Comparison of ENCODE assay signal across 21 cellular contexts in genomic region chr2:230335864-230336506, GRCh38. TPM values are rescaled to one million over a fixed set of nuclear protein-coding genes. Genes with fewer than 3 reads are reported as not detected.
DNase-seq lines count a peak whose midpoint lies in the region; ATAC-seq and TF ChIP-seq lines count a peak whose summit lies in the region.
"Had no signal": no experiment of that assay in that cellular context is flagged by ENCODE, and none has a peak within 500 bp of the region (broad histone marks: within the 10 kb centered on the region; RNA-seq: fewer than 3 reads in every experiment).

No MANE protein-coding gene starts in this region.

- POLR2A ChIA-PET in activated CD4-positive, alpha-beta T cell treated with anti-CD3 and anti-CD28 coated beads for 36 hours (lab: Charles Lee), result no interaction called here

- H2AFZ ChIP-seq in GM23338, result peak overlapping the region; percentile 53; the same call in 1 of the 2 replicates

- no peak for TF ChIP-seq CTCF in GM23338 (conservative IDR thresholded peaks at IDR 0.05; ENCODE audit: low read depth in 2 of 2)
- no peak for TF ChIP-seq CTCF in sigmoid colon (IDR thresholded peaks at IDR 0.05)
- TF ChIP-seq CTCF in Peyer's patch (IDR thresholded peaks at IDR 0.05), result no peak

- H3K4me1 ChIP-seq in GM23338 (ENCODE audit: insufficient read depth) (0 out of 2 replicates have a peak, but pooled peaks cover 6% of the 10 kb centered on the region), sigmoid colon (no peaks in the 10 kb centered on the region), Peyer's patch (no peaks in the 10 kb centered on the region)
- H3K4me1 ChIP-seq: HAP-1 had no signal

- H3K36me3 Mint-ChIP-seq in activated CD4-positive, alpha-beta T cell treated with anti-CD3 and anti-CD28 coated beads for 36 hours (ENCODE audit: low read depth), result peaks cover 55% of the 10 kb centered on the region
- no peaks in the 10 kb centered on the region for H3K36me3 Mint-ChIP-seq in GM23338 (ENCODE audit: low read depth)
- peaks cover 38 to 60% of the 10 kb centered on the region in 2 donors for H3K36me3 Mint-ChIP-seq in activated naive CD4-positive, alpha-beta T cell treated with anti-CD3 and anti-CD28 coated beads, Interleukin-2, amount 50 U/mL, for 72 hours
- H3K36me3 Mint-ChIP-seq in natural killer cell treated with Interleukin-12 subunit alpha and Interleukin-12 subunit beta and Interleukin-15 and Interleukin-18, amount 100 ng/mL, for 72 hours, result peaks cover 42% of the 10 kb centered on the region

- no peak overlapping the region for H3K4me3 ChIP-seq in GM23338
- H3K4me3 ChIP-seq in sigmoid colon, result no peak overlapping the region
- H3K4me3 ChIP-seq in Peyer's patch, result no peak overlapping the region
- H3K4me3 ChIP-seq: BLaER1 treated with 17β-estradiol and CSF1 and Interleukin-3, amounts not matched to agents 10 nM and 100 nM; HAP-1; upper lobe of right lung had no signal

- H4K20me1 ChIP-seq in GM23338 (replicated peaks; ENCODE audit: insufficient read depth), result no peaks in the 10 kb centered on the region
- H4K20me1 ChIP-seq: BLaER1 treated with 17β-estradiol and CSF1 and Interleukin-3, amounts not matched to agents 10 nM and 100 nM had no signal

- H3K9me2 ChIP-seq in GM23338 (ENCODE audit: insufficient read depth), result no peaks in the 10 kb centered on the region

- H3K79me2 ChIP-seq in GM23338 (replicated peaks; ENCODE audit: insufficient read depth), result no peaks in the 10 kb centered on the region

- H3K4me1 Mint-ChIP-seq in activated CD4-positive, alpha-beta T cell treated with anti-CD3 and anti-CD28 coated beads for 36 hours, result peaks cover 57% of the 10 kb centered on the region
- peaks cover 3% of the 10 kb centered on the region; the same call in 2 of the 3 replicates for H3K4me1 Mint-ChIP-seq in GM23338
- H3K4me1 Mint-ChIP-seq in natural killer cell treated with Interleukin-12 subunit alpha and Interleukin-12 subunit beta and Interleukin-15 and Interleukin-18, amount 100 ng/mL, for 72 hours (ENCODE audit: low read depth in 2 of 2), result peaks cover 45 to 51% of the 10 kb centered on the region in 2 donors
- H3K4me1 Mint-ChIP-seq: endodermal cell had no signal

- WGBS in sigmoid colon, 2 donors, result 74 to 84% methylated on average over 3 of the region's 3 CpGs

- intact Hi-C loops in activated CD4-positive, alpha-beta T cell treated with anti-CD3 and anti-CD28 coated beads for 36 hours (cut with DNase I, micrococcal nuclease), result loop anchor here in 1 of 2 experiments (2.0 kb wide), 1 partner anchor 13 kb away; no protein-coding TSS in a partner anchor
- intact Hi-C loops in sigmoid colon (cut with DNase I), result no loop called here

- H3K27me3 Mint-ChIP-seq in activated CD4-positive, alpha-beta T cell treated with anti-CD3 and anti-CD28 coated beads for 36 hours, result no peaks in the 10 kb centered on the region
- H3K27me3 Mint-ChIP-seq in GM23338 (ENCODE audit: insufficient read depth, low read depth, poor library complexity), result peaks cover 1% of the 10 kb centered on the region
- no peaks in the 10 kb centered on the region for H3K27me3 Mint-ChIP-seq in natural killer cell treated with Interleukin-12 subunit alpha and Interleukin-12 subunit beta and Interleukin-15 and Interleukin-18, amount 100 ng/mL, for 72 hours

- TF ChIP-seq EP300 in sigmoid colon (IDR thresholded peaks at IDR 0.05), result no peak

- no peaks in the 10 kb centered on the region for H3K9me3 ChIP-seq in sigmoid colon
- H3K9me3 ChIP-seq in Peyer's patch, result no peaks in the 10 kb centered on the region
- H3K9me3 ChIP-seq: HAP-1, upper lobe of right lung had no signal

- CTCF ChIA-PET in activated CD4-positive, alpha-beta T cell treated with anti-CD3 and anti-CD28 coated beads for 36 hours (lab: Charles Lee), result interaction anchor here (0.5 to 1.3 kb wide), 2 partner anchors 9 to 700 kb away, joined by 3 to 4 read pairs; partner anchors contain the start of gene SP140L

- H3K4me2 ChIP-seq in GM23338, result no peak overlapping the region

- H3K27ac Mint-ChIP-seq in activated CD4-positive, alpha-beta T cell treated with anti-CD3 and anti-CD28 coated beads for 36 hours, result peak overlapping the region; percentile 82
- no peak overlapping the region for H3K27ac Mint-ChIP-seq in GM23338
- H3K27ac Mint-ChIP-seq in activated naive CD4-positive, alpha-beta T cell treated with anti-CD3 and anti-CD28 coated beads, Interleukin-2, amount 50 U/mL, for 72 hours, result peak overlapping the region; percentile 81 to 90
- H3K27ac Mint-ChIP-seq in natural killer cell treated with Interleukin-12 subunit alpha and Interleukin-12 subunit beta and Interleukin-15 and Interleukin-18, amount 100 ng/mL, for 72 hours, result peak overlapping the region; percentile 65 to 78
- H3K27ac Mint-ChIP-seq: endodermal cell had no signal

- no peak for DNase-seq in activated CD4-positive, alpha-beta T cell treated with anti-CD3 and anti-CD28 coated beads for 36 hours
- DNase-seq in activated CD4-positive, alpha-beta T cell treated with anti-CD3 and anti-CD28 coated beads, Interleukin-2, amount 50 U/mL, for 1 hour, result no peak
- DNase-seq in GM23338 (ENCODE audit: low spot score) (no peak), sigmoid colon (no peak), Peyer's patch (no peak)
- DNase-seq in activated naive CD4-positive, alpha-beta T cell treated with anti-CD3 and anti-CD28 coated beads, Interleukin-2, amount 50 U/mL, for 72 hours (ENCODE audit: low spot score in 2 of 2), result no peak
- DNase-seq in natural killer cell treated with Interleukin-12 subunit alpha and Interleukin-12 subunit beta and Interleukin-15 and Interleukin-18, amount 100 ng/mL, for 72 hours (ENCODE audit: low spot score), result no peak
- DNase-seq: anterior cingulate cortex; DMS79; endodermal cell; Karpas-422; NCI-H1436 treated with DMSO at 0.1 percent for 48 hours; NCI-H226; NK-92 treated with Interleukin-12 subunit alpha and Interleukin-12 subunit beta, amount 100 ng/mL, for 24 hours; SW 1271; upper lobe of right lung had no signal

- TF ChIP-seq POLR2A in sigmoid colon (IDR thresholded peaks at IDR 0.05), result no peak
- no peak for TF ChIP-seq POLR2A in Peyer's patch (IDR thresholded peaks at IDR 0.05)

- H3K36me3 ChIP-seq in GM23338 (ENCODE audit: insufficient read depth) (no peaks in the 10 kb centered on the region), sigmoid colon (peaks cover 0 to 14% (median 1%) of the 10 kb centered on the region in 4 donors), Peyer's patch (peaks cover 0 to 5% (median 0%) of the 10 kb centered on the region in 3 donors)
- H3K36me3 ChIP-seq: HAP-1 had no signal

- peak overlapping the region; percentile 35 for H3K4me3 Mint-ChIP-seq in activated CD4-positive, alpha-beta T cell treated with anti-CD3 and anti-CD28 coated beads for 36 hours
- no peak overlapping the region for H3K4me3 Mint-ChIP-seq in GM23338
- peak overlapping the region; percentile 65 for H3K4me3 Mint-ChIP-seq in natural killer cell treated with Interleukin-12 subunit alpha and Interleukin-12 subunit beta and Interleukin-15 and Interleukin-18, amount 100 ng/mL, for 72 hours
- H3K4me3 Mint-ChIP-seq: endodermal cell had no signal

- no peaks in the 10 kb centered on the region for H3K27me3 ChIP-seq in GM23338 (ENCODE audit: insufficient read depth)
- H3K27me3 ChIP-seq in sigmoid colon, result no peaks in the 10 kb centered on the region
- H3K27me3 ChIP-seq in Peyer's patch, result no peaks in the 10 kb centered on the region
- H3K27me3 ChIP-seq: BLaER1 treated with 17β-estradiol and CSF1 and Interleukin-3, amounts not matched to agents 10 nM and 100 nM; upper lobe of right lung had no signal

- no peaks in the 10 kb centered on the region for H3F3A ChIP-seq in GM23338 (replicated peaks; ENCODE audit: low read depth)

- no peak overlapping the region for H3K27ac ChIP-seq in GM23338 (ENCODE audit: low read depth)
- H3K27ac ChIP-seq in sigmoid colon, result no peak overlapping the region
- peak overlapping the region in 1 of 4 donors; percentile 30 for H3K27ac ChIP-seq in Peyer's patch
- H3K27ac ChIP-seq: BLaER1 treated with 17β-estradiol and CSF1 and Interleukin-3, amounts not matched to agents 10 nM and 100 nM; RWPE1; upper lobe of right lung had no signal

- peaks cover 3% of the 10 kb centered on the region for H3K9me3 Mint-ChIP-seq in activated CD4-positive, alpha-beta T cell treated with anti-CD3 and anti-CD28 coated beads for 36 hours (ENCODE audit: low read depth)
- no peaks in the 10 kb centered on the region for H3K9me3 Mint-ChIP-seq in GM23338
- peaks cover 0 to 17% of the 10 kb centered on the region in 2 donors for H3K9me3 Mint-ChIP-seq in activated naive CD4-positive, alpha-beta T cell treated with anti-CD3 and anti-CD28 coated beads, Interleukin-2, amount 50 U/mL, for 72 hours
- H3K9me3 Mint-ChIP-seq in natural killer cell treated with Interleukin-12 subunit alpha and Interleukin-12 subunit beta and Interleukin-15 and Interleukin-18, amount 100 ng/mL, for 72 hours, result no peaks in the 10 kb centered on the region

- ATAC-seq in activated CD4-positive, alpha-beta T cell treated with anti-CD3 and anti-CD28 coated beads for 36 hours, result peak; percentile 68
- no peak for ATAC-seq in GM23338
- ATAC-seq in activated naive CD4-positive, alpha-beta T cell treated with anti-CD3 and anti-CD28 coated beads, Interleukin-2, amount 50 U/mL, for 72 hours, result peak; percentile 64
- ATAC-seq in natural killer cell treated with Interleukin-12 subunit alpha and Interleukin-12 subunit beta and Interleukin-15 and Interleukin-18, amount 100 ng/mL, for 72 hours, result no peak
- ATAC-seq in HG03565 (IDR thresholded peaks at IDR 0.05; ENCODE audit: unreplicated experiment), result no peak
- ATAC-seq: upper lobe of right lung had no signal

TF ChIP-seq in GM23338, 12 proteins besides CTCF, POLR2A, EP300 and RAD21 (continues in another document):
- no peak for TF ChIP-seq JUNB (IDR thresholded peaks at IDR 0.05; ENCODE audit: unreplicated experiment)
- TF ChIP-seq NANOG (IDR thresholded peaks at IDR 0.05; ENCODE audit: borderline replicate concordance), result no peak
- TF ChIP-seq EZH2 (IDR thresholded peaks at IDR 0.05; ENCODE audit: low read depth, unreplicated experiment), result no peak
- TF ChIP-seq ZNF114 (CRISPR knock-in tag; IDR thresholded peaks at IDR 0.05), result no peak
- TF ChIP-seq STAT1 (IDR thresholded peaks at IDR 0.05; ENCODE audit: unreplicated experiment), result no peak
- no peak for TF ChIP-seq POLR2AphosphoS5 (IDR thresholded peaks at IDR 0.05; ENCODE audit: low read depth)
- TF ChIP-seq ZNF331 (CRISPR knock-in tag; IDR thresholded peaks at IDR 0.05; ENCODE audit: low read depth), result no peak
- no peak for TF ChIP-seq EZH2phosphoT487 (IDR thresholded peaks at IDR 0.05; ENCODE audit: unreplicated experiment)

RNA-seq across cellular contexts. Expression of gene SP140L, which starts 9.0 kb away (rescaled TPM):
- 10 to 100 TPM; 40.1 to 43.4 TPM for total RNA-seq in activated CD4-positive, alpha-beta T cell treated with anti-CD3 and anti-CD28 coated beads for 36 hours
- 0.66 and 1.7 TPM in 2 replicates for total RNA-seq in GM23338 (2014; rRNA removed; shearing (Covaris generic))
- polyA plus RNA-seq in GM23338 (2016; fragmentation: Nextera tagmentation; extraction: Ambion mirVana) (1.3 and 1.5 TPM in 2 replicates), sigmoid colon (10 to 100 TPM in 1 of 3 donors, 1 to 10 TPM in 2; 6.5 to 28.2 (median 9.0) TPM)
- 10 to 100 TPM; 52.8 to 71.2 TPM for total RNA-seq in activated naive CD4-positive, alpha-beta T cell treated with anti-CD3 and anti-CD28 coated beads, Interleukin-2, amount 50 U/mL, for 72 hours
- total RNA-seq in natural killer cell treated with Interleukin-12 subunit alpha and Interleukin-12 subunit beta and Interleukin-15 and Interleukin-18, amount 100 ng/mL, for 72 hours, result 10 to 100 TPM; 36.8 to 54.0 TPM
- total RNA-seq in sigmoid colon (10 to 100 TPM in 1 of 4 donors, 1 to 10 TPM in 3; 4.3 to 10.5 (median 6.5) TPM), Peyer's patch (10 to 100 TPM; 22.1 to 53.6 (median 35.7) TPM)
- polyA plus RNA-seq: neural cell had no signal

Comparison
In these comparisons a context has a peak if more than half of its experiments do, and no peak if none do; other contexts are left out.
1. ATAC-seq: peak in activated CD4-positive, alpha-beta T cell treated with anti-CD3 and anti-CD28 coated beads for 36 hours (single experiment) and activated naive CD4-positive, alpha-beta T cell treated with anti-CD3 and anti-CD28 coated beads, Interleukin-2, amount 50 U/mL, for 72 hours (2 of 2); none in GM23338 (single experiment), natural killer cell treated with Interleukin-12 subunit alpha and Interleukin-12 subunit beta and Interleukin-15 and Interleukin-18, amount 100 ng/mL, for 72 hours (0 of 2) and HG03565 (single experiment).